In the genomic region with DNA sequence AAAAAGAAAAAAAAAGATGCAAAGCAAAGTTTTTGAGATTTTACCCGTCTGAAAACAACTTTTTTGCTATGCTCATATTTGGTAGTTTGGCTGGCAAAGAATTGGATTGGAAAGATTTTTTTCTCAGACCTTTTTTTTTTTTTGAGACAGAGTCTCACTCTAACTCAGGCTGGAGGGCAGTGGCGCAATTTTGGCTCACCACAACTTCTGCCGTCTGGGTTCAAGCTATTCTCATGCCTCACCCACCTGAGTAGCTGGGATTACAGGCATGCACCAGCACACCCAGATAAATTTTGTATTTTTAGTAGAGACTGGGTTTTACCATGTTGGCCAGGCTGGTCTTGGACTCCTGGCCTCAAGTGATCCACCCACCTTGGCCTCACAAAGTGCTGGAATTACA, we compare ENCODE assay signal across 14 cellular contexts.
"Had no signal": no experiment of that assay in that cellular context is flagged by ENCODE, and none has a peak within 500 bp of the region (broad histone marks: within the 10 kb centered on the region; RNA-seq: fewer than 3 reads in every experiment).

No MANE protein-coding gene starts in this region.

- ATAC-seq: activated CD4-positive, CD25-positive, alpha-beta regulatory T cell treated with anti-CD3 and anti-CD28 coated beads, Interleukin-2, amount 50 U/mL, for 24 hours had no signal

- H3K36me3 ChIP-seq: stomach, thyroid gland, vagina had no signal

- H3K9me3 ChIP-seq: stomach, thyroid gland, vagina had no signal

- DNase-seq: activated CD4-positive, alpha-beta T cell treated with anti-CD3 and anti-CD28 coated beads, Interleukin-2, amount 50 U/mL, for 4 hours; activated effector memory CD4-positive, alpha-beta T cell treated with Interleukin-2 at 50 U/mL for 16 hours; activated T-cell treated with anti-CD3 and anti-CD28 coated beads, Interleukin-2, amount 50 U/mL, for 1 hour; cerebellar nuclear complex; erythroblast; hippocampal formation; kidney glomerular epithelial cell; stimulated activated CD4-positive, alpha-beta T cell treated with anti-CD3 and anti-CD28 coated beads, Interleukin-4, amount 100 ng/mL, for 4 hours; stomach; thyroid gland had no signal

- H3K27ac ChIP-seq: parathyroid adenoma, skin epidermis, stomach, thyroid gland, vagina had no signal

- H3K27me3 ChIP-seq: stomach, thyroid gland, vagina had no signal

- H3K4me3 ChIP-seq: skin epidermis, stomach, thyroid gland, vagina had no signal

- H3K4me1 ChIP-seq: parathyroid adenoma, stomach, thyroid gland, vagina had no signal
